ENCODE assay signal across 23 cellular contexts in genomic region chr6:47131773-47132172, GRCh38.
"Had no signal": no experiment of that assay in that cellular context is flagged by ENCODE, and none has a peak within 500 bp of the region (broad histone marks: within the 10 kb centered on the region; RNA-seq: fewer than 3 reads in every experiment).

No MANE protein-coding gene starts in this region.

- H3K27ac Mint-ChIP-seq: activated CD4-positive, alpha-beta T cell treated with anti-CD3 and anti-CD28 coated beads for 36 hours; activated naive CD4-positive, alpha-beta T cell treated with anti-CD3 and anti-CD28 coated beads, Interleukin-2, amount 10 ng/mL, durations not matched to agents 7 days and 5 days; activated naive CD8-positive, alpha-beta T cell treated with anti-CD3 and anti-CD28 coated beads, Interleukin-2, amount 10 ng/mL, durations not matched to agents 7 days and 5 days; activated T-cell treated with anti-CD3 and anti-CD28 coated beads, Interleukin-2, amount 50 U/mL, for 72 hours; dendritic cell treated with granulocyte-macrophage colony-stimulating factor and Interleukin-4, amounts not matched to agents 40 ng/mL and 50 ng/mL, for 4 days; mesothelial cell of epicardium; naive thymus-derived CD4-positive, alpha-beta T cell had no signal

- H2AFZ ChIP-seq: parathyroid adenoma had no signal

- H3K36me3 ChIP-seq: esophagus squamous epithelium, right atrium auricular region, spleen, tibial nerve had no signal

- H3K79me2 ChIP-seq: parathyroid adenoma had no signal

- H3K27ac ChIP-seq: epithelial cell of prostate, esophagus squamous epithelium, parathyroid adenoma, spleen, tibial nerve had no signal

- H3K4me3 ChIP-seq: esophagus squamous epithelium, right atrium auricular region, spleen, tibial nerve had no signal

- DNase-seq: activated CD4-positive, alpha-beta T cell treated with anti-CD3 and anti-CD28 coated beads for 36 hours; activated CD4-positive, CD25-positive, alpha-beta regulatory T cell; activated effector memory CD4-positive, alpha-beta T cell treated with Interleukin-2 at 50 U/mL for 16 hours; activated naive CD4-positive, alpha-beta T cell treated with anti-CD3 and anti-CD28 coated beads, Interleukin-2, amount 10 ng/mL, durations not matched to agents 7 days and 5 days; activated naive CD8-positive, alpha-beta T cell treated with anti-CD3 and anti-CD28 coated beads, Interleukin-2, amount 10 ng/mL, durations not matched to agents 7 days and 5 days; activated T-cell treated with anti-CD3 and anti-CD28 coated beads for 4 hours; activated T-cell treated with anti-CD3 and anti-CD28 coated beads, Interleukin-2, amount 50 U/mL, for 72 hours; amniotic stem cell; central memory CD4-positive, alpha-beta T cell; endodermal cell; esophagus squamous epithelium; mammary epithelial cell; naive thymus-derived CD4-positive, alpha-beta T cell; occipital lobe; spleen; stimulated activated naive CD4-positive, alpha-beta T cell treated with Interleukin-2 at 50 U/mL for 16 hours had no signal

- H3K9ac ChIP-seq: parathyroid adenoma had no signal

- H3K4me3 Mint-ChIP-seq: activated CD4-positive, alpha-beta T cell treated with anti-CD3 and anti-CD28 coated beads for 36 hours; activated naive CD4-positive, alpha-beta T cell treated with anti-CD3 and anti-CD28 coated beads, Interleukin-2, amount 10 ng/mL, durations not matched to agents 7 days and 5 days; activated naive CD8-positive, alpha-beta T cell treated with anti-CD3 and anti-CD28 coated beads, Interleukin-2, amount 10 ng/mL, durations not matched to agents 7 days and 5 days; activated T-cell treated with anti-CD3 and anti-CD28 coated beads, Interleukin-2, amount 50 U/mL, for 72 hours; dendritic cell treated with granulocyte-macrophage colony-stimulating factor and Interleukin-4, amounts not matched to agents 40 ng/mL and 50 ng/mL, for 4 days; endodermal cell; mesothelial cell of epicardium; naive thymus-derived CD4-positive, alpha-beta T cell; neural crest cell had no signal

- H3K9me3 Mint-ChIP-seq: activated naive CD4-positive, alpha-beta T cell treated with anti-CD3 and anti-CD28 coated beads, Interleukin-2, amount 10 ng/mL, durations not matched to agents 7 days and 5 days; activated naive CD8-positive, alpha-beta T cell treated with anti-CD3 and anti-CD28 coated beads, Interleukin-2, amount 10 ng/mL, durations not matched to agents 7 days and 5 days; activated T-cell treated with anti-CD3 and anti-CD28 coated beads, Interleukin-2, amount 50 U/mL, for 72 hours; dendritic cell treated with granulocyte-macrophage colony-stimulating factor and Interleukin-4, amounts not matched to agents 40 ng/mL and 50 ng/mL, for 4 days; endodermal cell; mesothelial cell of epicardium; neural crest cell had no signal

- H3K4me1 ChIP-seq: parathyroid adenoma had no signal

- H3K27me3 Mint-ChIP-seq: activated naive CD8-positive, alpha-beta T cell treated with anti-CD3 and anti-CD28 coated beads, Interleukin-2, amount 10 ng/mL, durations not matched to agents 7 days and 5 days had no signal

- H3K36me3 Mint-ChIP-seq: activated naive CD4-positive, alpha-beta T cell treated with anti-CD3 and anti-CD28 coated beads, Interleukin-2, amount 10 ng/mL, durations not matched to agents 7 days and 5 days; activated naive CD8-positive, alpha-beta T cell treated with anti-CD3 and anti-CD28 coated beads, Interleukin-2, amount 10 ng/mL, durations not matched to agents 7 days and 5 days; mesothelial cell of epicardium; naive thymus-derived CD4-positive, alpha-beta T cell had no signal

- H3K27me3 ChIP-seq: esophagus squamous epithelium, right atrium auricular region, spleen, tibial nerve had no signal

- ATAC-seq: activated CD4-positive, alpha-beta T cell treated with anti-CD3 and anti-CD28 coated beads for 36 hours; activated T-cell treated with anti-CD3 and anti-CD28 coated beads, Interleukin-2, amount 50 U/mL, for 72 hours; naive thymus-derived CD4-positive, alpha-beta T cell had no signal

- H3K9me3 ChIP-seq: esophagus squamous epithelium, right atrium auricular region, spleen, tibial nerve had no signal

- H3K4me1 Mint-ChIP-seq: activated naive CD4-positive, alpha-beta T cell treated with anti-CD3 and anti-CD28 coated beads, Interleukin-2, amount 10 ng/mL, durations not matched to agents 7 days and 5 days had no signal
